Comparison of ENCODE assay signal across 9 cellular contexts in the genomic region with DNA sequence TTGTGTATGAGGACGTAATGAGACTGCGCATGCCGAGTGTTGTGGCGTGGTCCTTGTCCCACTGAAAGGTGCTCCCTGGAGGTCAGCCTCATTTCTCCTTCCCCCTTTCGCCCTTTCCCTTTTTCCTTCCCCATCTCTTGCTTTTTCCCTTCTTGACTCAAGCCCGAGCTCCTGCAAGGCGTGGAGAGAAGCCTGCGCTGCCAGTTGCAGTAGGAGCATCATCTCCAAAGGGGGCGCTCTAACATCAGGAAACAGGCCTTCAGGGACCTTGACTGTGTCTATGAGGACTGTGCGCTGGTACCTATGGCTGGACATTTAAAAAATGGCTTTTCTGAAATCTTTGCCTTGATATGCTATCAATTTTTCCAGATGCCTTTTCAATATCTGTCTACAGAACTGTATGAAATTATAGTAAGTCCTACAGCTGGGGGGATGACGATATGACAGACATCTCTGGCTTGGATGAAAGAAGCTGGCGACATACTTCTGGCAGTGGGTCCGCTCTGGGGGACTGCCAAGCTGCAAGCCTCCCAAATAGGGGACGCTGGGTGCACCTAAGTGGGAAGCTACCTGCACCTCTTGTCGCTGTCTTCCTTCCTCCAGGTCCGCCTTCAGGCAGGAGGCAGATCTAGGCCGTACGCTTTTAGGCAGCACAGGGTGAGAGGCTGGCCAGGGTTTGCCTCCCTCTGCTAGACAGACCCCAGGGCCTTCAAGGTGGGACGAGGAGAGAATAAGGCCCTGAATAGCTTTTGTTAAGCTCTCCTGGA.
A peak's percentile ranks its signal among the peaks of the same experiment; 100 is the strongest.
DNase-seq lines count a peak whose midpoint lies in the region; ATAC-seq and TF ChIP-seq lines count a peak whose summit lies in the region.
"Had no signal": no experiment of that assay in that cellular context is flagged by ENCODE, and none has a peak within 500 bp of the region (broad histone marks: within the 10 kb centered on the region; RNA-seq: fewer than 3 reads in every experiment).

No MANE protein-coding gene starts in this region.

- H3K4me3 Mint-ChIP-seq in activated CD4-positive, alpha-beta memory T cell treated with anti-CD3 and anti-CD28 coated beads, Interleukin-2, amount 10 ng/mL, durations not matched to agents 7 days and 5 days: no peak overlapping the region

- DNase-seq in AG09309 (ENCODE audit: low read depth) (no peak), GM12864 (ENCODE audit: low read depth) (no peak), NCI-H2029 treated with DMSO at 0.1 percent for 48 hours (lab: John Stamatoyannopoulos, UW) (peak; percentile 60), iPS DF 6.9 (ENCODE audit: low read depth, low spot score) (peak; percentile 72), testis (peak; percentile 82), activated gamma-delta T cell treated with Interleukin-2 at 50 U/mL for 16 hours (no peak)
- DNase-seq in activated CD4-positive, alpha-beta memory T cell treated with anti-CD3 and anti-CD28 coated beads, Interleukin-2, amount 10 ng/mL, durations not matched to agents 7 days and 5 days: peak; percentile 18

- no peaks in the 10 kb centered on the region for H3K4me1 Mint-ChIP-seq in activated CD4-positive, alpha-beta memory T cell treated with anti-CD3 and anti-CD28 coated beads, Interleukin-2, amount 10 ng/mL, durations not matched to agents 7 days and 5 days

- TF ChIP-seq CTCF in AG09309 (IDR thresholded peaks at IDR 0.05; ENCODE audit: control insufficient read depth, insufficient read depth, low read depth, low read length, missing control alignments) (peak; percentile 55), GM12864 (IDR thresholded peaks at IDR 0.05; ENCODE audit: low read depth, low read length, missing control alignments) (peak; percentile 81), testis (IDR thresholded peaks at IDR 0.05) (peak; percentile 69 to 83 (median 72))

- CTCF ChIA-PET in activated CD4-positive, alpha-beta memory T cell treated with anti-CD3 and anti-CD28 coated beads, Interleukin-2, amount 10 ng/mL, durations not matched to agents 7 days and 5 days (lab: Charles Lee): interaction anchor here (0.9 to 1.4 kb wide), 2 partner anchors 9 to 36 kb away, joined by 3 read pairs; no protein-coding TSS in a partner anchor

- no peak for TF ChIP-seq POLR2A in testis (IDR thresholded peaks at IDR 0.05)

- WGBS in iPS DF 6.9 (ENCODE audit: insufficient coverage, insufficient read length): no CpG with 5 or more reads among the region's 19 CpGs
- 45 to 48% methylated on average over 18 to 19 of the region's 19 CpGs for WGBS in testis, 2 donors

- H3K27ac ChIP-seq in iPS DF 6.9 (ENCODE audit: low read length) (no peak overlapping the region), testis (no peak overlapping the region)
- H3K27ac ChIP-seq: epithelial cell of prostate had no signal

- no peak overlapping the region for H3K4me3 ChIP-seq in AG09309 (ENCODE audit: control insufficient read depth, low read depth, low read length)
- no peak overlapping the region for H3K4me3 ChIP-seq in GM12864 (ENCODE audit: low read depth, low read length)
- H3K4me3 ChIP-seq in iPS DF 6.9 (ENCODE audit: low read length): no peak overlapping the region
- no peak overlapping the region for H3K4me3 ChIP-seq in testis

- no peaks in the 10 kb centered on the region for H3K36me3 ChIP-seq in iPS DF 6.9 (ENCODE audit: control insufficient read depth, insufficient read depth, low read length)
- no peaks in the 10 kb centered on the region for H3K36me3 ChIP-seq in testis (ENCODE audit: low read depth, missing control alignments)

- H3K4me1 ChIP-seq in iPS DF 6.9 (ENCODE audit: control insufficient read depth, insufficient read depth, low read length): 0 out of 2 replicates have a peak, but pooled peaks cover 4% of the 10 kb centered on the region
- H3K4me1 ChIP-seq in testis: peaks cover 5% of the 10 kb centered on the region

- POLR2A ChIA-PET in activated CD4-positive, alpha-beta memory T cell treated with anti-CD3 and anti-CD28 coated beads, Interleukin-2, amount 10 ng/mL, durations not matched to agents 7 days and 5 days (lab: Charles Lee): no interaction called here

- no peak for ATAC-seq in HG03135 (IDR thresholded peaks at IDR 0.05; ENCODE audit: unreplicated experiment)

- H3K36me3 Mint-ChIP-seq in activated CD4-positive, alpha-beta memory T cell treated with anti-CD3 and anti-CD28 coated beads, Interleukin-2, amount 10 ng/mL, durations not matched to agents 7 days and 5 days (ENCODE audit: low read depth): no peaks in the 10 kb centered on the region

- H3K27me3 Mint-ChIP-seq in activated CD4-positive, alpha-beta memory T cell treated with anti-CD3 and anti-CD28 coated beads, Interleukin-2, amount 10 ng/mL, durations not matched to agents 7 days and 5 days: no peaks in the 10 kb centered on the region

- H3K9me3 ChIP-seq in iPS DF 6.9 (ENCODE audit: control insufficient read depth, insufficient read depth, low read length): no peaks in the 10 kb centered on the region
- no peaks in the 10 kb centered on the region for H3K9me3 ChIP-seq in testis

- H3K27ac Mint-ChIP-seq in activated CD4-positive, alpha-beta memory T cell treated with anti-CD3 and anti-CD28 coated beads, Interleukin-2, amount 10 ng/mL, durations not matched to agents 7 days and 5 days: no peak overlapping the region

- no peaks in the 10 kb centered on the region for H3K9me3 Mint-ChIP-seq in activated CD4-positive, alpha-beta memory T cell treated with anti-CD3 and anti-CD28 coated beads, Interleukin-2, amount 10 ng/mL, durations not matched to agents 7 days and 5 days

- no peaks in the 10 kb centered on the region; the same call in 1 of the 2 replicates for H3K27me3 ChIP-seq in iPS DF 6.9 (ENCODE audit: control insufficient read depth, insufficient read depth, low read length)
- H3K27me3 ChIP-seq in testis: no peaks in the 10 kb centered on the region

- intact Hi-C loops in testis (cut with DNase I; ENCODE audit: low total_unique reads): no loop called here

Comparison
In these comparisons a context has a peak if more than half of its experiments do, and no peak if none do; other contexts are left out.
1. DNase-seq: peak in NCI-H2029 treated with DMSO at 0.1 percent for 48 hours (single experiment), activated CD4-positive, alpha-beta memory T cell treated with anti-CD3 and anti-CD28 coated beads, Interleukin-2, amount 10 ng/mL, durations not matched to agents 7 days and 5 days (single experiment), iPS DF 6.9 (single experiment) and testis (single experiment); none in AG09309 (single experiment), GM12864 (single experiment) and activated gamma-delta T cell treated with Interleukin-2 at 50 U/mL for 16 hours (single experiment).
2. Peak in every context shown above with its lines, with median percentiles within 50 percentile points of each other: CTCF ChIP-seq.